In the genomic region with DNA sequence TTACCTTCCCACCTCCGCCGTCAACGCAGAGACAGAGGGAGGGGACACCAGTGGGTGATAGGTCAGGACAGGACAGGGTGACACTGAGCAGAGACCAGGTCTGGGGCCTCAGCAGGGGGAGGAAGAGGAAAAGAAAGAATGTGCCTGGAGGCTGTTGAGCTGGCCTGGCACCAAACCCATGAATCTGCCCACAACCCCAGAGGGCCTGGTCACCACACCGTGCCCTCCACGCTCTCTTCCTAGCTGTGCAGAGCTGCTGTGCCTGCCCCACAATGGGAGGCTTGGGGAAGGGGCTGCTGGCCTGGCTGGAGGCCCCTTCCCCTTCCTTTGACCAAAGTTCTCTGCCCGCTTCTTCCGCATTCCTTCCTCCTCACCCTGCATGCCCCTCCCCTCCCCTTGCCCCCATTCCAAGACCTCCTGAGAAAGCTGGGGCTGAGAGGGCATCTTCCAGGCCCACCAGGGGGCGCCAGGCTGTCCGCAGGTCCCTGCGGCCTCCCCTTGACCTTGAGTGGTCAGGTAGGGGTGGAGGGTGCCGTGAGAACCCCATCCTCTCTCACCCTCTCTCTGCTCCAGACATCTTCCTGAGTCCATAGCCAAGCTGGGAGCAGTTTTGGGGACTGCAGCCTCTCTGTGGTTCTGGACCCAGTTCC, we compare ENCODE assay signal across 1 cellular context.
TF ChIP-seq lines count a peak whose summit lies in the region.

No MANE protein-coding gene starts in this region.

TF ChIP-seq in endothelial cell of umbilical vein, 7 proteins besides CTCF, POLR2A, EP300 and RAD21:
- TF ChIP-seq EZH2 (IDR thresholded peaks at IDR 0.05; ENCODE audit: borderline replicate concordance, low read depth, low read length, severe bottlenecking), result no peak
- no peak for TF ChIP-seq FOS (IDR thresholded peaks at IDR 0.05; ENCODE audit: borderline replicate concordance, insufficient read depth, low read length)
- TF ChIP-seq POLR2AphosphoS5 (IDR thresholded peaks at IDR 0.05; ENCODE audit: insufficient read depth, low read depth, low read length), result no peak
- no peak for TF ChIP-seq MAX (IDR thresholded peaks at IDR 0.05; ENCODE audit: insufficient read depth, insufficient read length)
- no peak for TF ChIP-seq JUN (IDR thresholded peaks at IDR 0.05; ENCODE audit: borderline replicate concordance, insufficient read depth, insufficient read length, low read depth)
- no peak for TF ChIP-seq GATA2 (IDR thresholded peaks at IDR 0.05; ENCODE audit: insufficient read depth, insufficient read length, low read depth, low read length)
- TF ChIP-seq MYC (IDR thresholded peaks at IDR 0.05; ENCODE audit: low read depth, low read length), result no peak
TF ChIP-seq in endothelial cell of umbilical vein: peak in this region for 0.
